Comparison of ENCODE assay signal across 28 cellular contexts in genomic region chr17:14712471-14713075, GRCh38.
DNase-seq lines count a peak whose midpoint lies in the region; ATAC-seq and TF ChIP-seq lines count a peak whose summit lies in the region.
"Had no signal": no experiment of that assay in that cellular context is flagged by ENCODE, and none has a peak within 500 bp of the region (broad histone marks: within the 10 kb centered on the region; RNA-seq: fewer than 3 reads in every experiment).

No MANE protein-coding gene starts in this region.

- POLR2A ChIA-PET in MCF 10A (lab: Yijun Ruan, JAX) (interaction anchor here (0.8 to 1.6 kb wide), 4 partner anchors 12 to 64 kb away, joined by 3 to 18 read pairs (median 4); no protein-coding TSS in a partner anchor), OCI-LY7 (lab: Charles Lee) (no interaction called here)

- H3K27ac Mint-ChIP-seq in MCF 10A (ENCODE audit: low read depth, unreplicated experiment), result peak overlapping the region; percentile 17
- H3K27ac Mint-ChIP-seq: activated CD8-positive, alpha-beta memory T cell treated with anti-CD3 and anti-CD28 coated beads, Interleukin-2, amount 10 ng/mL, durations not matched to agents 7 days and 5 days; activated naive CD4-positive, alpha-beta T cell treated with anti-CD3 and anti-CD28 coated beads, Interleukin-2, amount 10 ng/mL, durations not matched to agents 7 days and 5 days; dendritic cell treated with granulocyte-macrophage colony-stimulating factor and Interleukin-4, amounts not matched to agents 40 ng/mL and 50 ng/mL, for 4 days; H9; T-helper 2 cell treated with Interferon-gamma antibody and Interleukin-4, amounts not matched to agents 5 μg/mL and 100 μg/mL, for 36 hours; type B pancreatic cell had no signal

- H3K4me3 ChIP-seq in breast epithelium (no peak overlapping the region), OCI-LY7 (ENCODE audit: low read depth, low read length, poor library complexity, severe bottlenecking) (no peak overlapping the region), choroid plexus epithelial cell (ENCODE audit: low read depth, low read length) (no peak overlapping the region), H7 (ENCODE audit: insufficient read depth, low read depth, low read length) (no peak overlapping the region), left lung (no peak overlapping the region)
- H3K4me3 ChIP-seq: GM12878, skin epidermis had no signal

- CTCF ChIA-PET in MCF 10A (lab: Yijun Ruan, JAX) (interaction anchor here (1.1 kb wide), 1 partner anchor 25 kb away, joined by 3 read pairs; no protein-coding TSS in a partner anchor), OCI-LY7 (lab: Charles Lee; ENCODE audit: unreplicated experiment) (no interaction called here)

- H3K27ac ChIP-seq in breast epithelium (no peak overlapping the region), OCI-LY7 (ENCODE audit: low read depth, low read length, poor library complexity, severe bottlenecking) (no peak overlapping the region), left lung (peak overlapping the region in 1 of 2 donors; percentile 45)
- H3K27ac ChIP-seq: 22Rv1, neutrophil, skin epidermis had no signal

- DNase-seq in MCF 10A (ENCODE audit: unreplicated experiment) (peak; percentile 65), breast epithelium (ENCODE audit: low spot score in 2 of 2) (no peak), OCI-LY7 (ENCODE audit: low spot score) (no peak), choroid plexus epithelial cell (ENCODE audit: low read depth) (peak; percentile 40), NCI-H345 treated with DMSO at 0.1 percent for 48 hours (lab: John Stamatoyannopoulos, UW; ENCODE audit: unreplicated experiment) (no peak), HK-2 (ENCODE audit: unreplicated experiment) (no peak), H7 (no peak), left lung (no peak)
- DNase-seq: activated CD4-positive, alpha-beta T cell treated with anti-CD3 and anti-CD28 coated beads, Interleukin-2, amount 50 U/mL, for 1 hour; activated CD8-positive, alpha-beta memory T cell treated with anti-CD3 and anti-CD28 coated beads, Interleukin-2, amount 10 ng/mL, durations not matched to agents 7 days and 5 days; activated naive CD4-positive, alpha-beta T cell treated with anti-CD3 and anti-CD28 coated beads, Interleukin-2, amount 10 ng/mL, durations not matched to agents 7 days and 5 days; DMS79; foreskin melanocyte; H9; mesendoderm; NCI-H1436 treated with DMSO at 0.1 percent for 48 hours; NCI-H524; NK-92 treated with Interleukin-12 subunit alpha and Interleukin-12 subunit beta, amount 100 ng/mL, for 24 hours; RPMI8226; SK-N-SH; stimulated activated CD4-positive, alpha-beta T cell treated with anti-CD3 and anti-CD28 coated beads, Interleukin-1b, Interleukin-23, amount 100 ng/mL, for 48 hours had no signal

- H3K79me2 ChIP-seq in OCI-LY7 (ENCODE audit: insufficient read depth, low read depth, low read length), result no peaks in the 10 kb centered on the region

- H4K20me1 ChIP-seq in OCI-LY7 (ENCODE audit: insufficient read depth, low read length), result no peaks in the 10 kb centered on the region

- H3K36me3 ChIP-seq in breast epithelium (no peaks in the 10 kb centered on the region), OCI-LY7 (ENCODE audit: insufficient read depth, low read length) (no peaks in the 10 kb centered on the region), H7 (replicated peaks; ENCODE audit: control insufficient read depth, insufficient read depth, low read length) (no peaks in the 10 kb centered on the region), left lung (no peaks in the 10 kb centered on the region)
- H3K36me3 ChIP-seq: neutrophil had no signal

- peaks cover 14% of the 10 kb centered on the region for H3K4me1 Mint-ChIP-seq in MCF 10A (ENCODE audit: insufficient read depth, unreplicated experiment)
- H3K4me1 Mint-ChIP-seq: activated CD8-positive, alpha-beta memory T cell treated with anti-CD3 and anti-CD28 coated beads, Interleukin-2, amount 10 ng/mL, durations not matched to agents 7 days and 5 days; activated naive CD4-positive, alpha-beta T cell treated with anti-CD3 and anti-CD28 coated beads, Interleukin-2, amount 10 ng/mL, durations not matched to agents 7 days and 5 days; H9 had no signal

- H3K4me1 ChIP-seq in breast epithelium, result no peaks in the 10 kb centered on the region
- no peaks in the 10 kb centered on the region for H3K4me1 ChIP-seq in OCI-LY7 (ENCODE audit: insufficient read depth, low read length, poor library complexity, severe bottlenecking)
- peaks cover 0 to 12% of the 10 kb centered on the region in 2 donors for H3K4me1 ChIP-seq in left lung

- H3K9me3 ChIP-seq in breast epithelium (no peaks in the 10 kb centered on the region), OCI-LY7 (ENCODE audit: low read length) (no peaks in the 10 kb centered on the region), left lung (no peaks in the 10 kb centered on the region)
- H3K9me3 ChIP-seq: neutrophil, SK-N-SH had no signal

- H3K36me3 Mint-ChIP-seq in MCF 10A (ENCODE audit: insufficient read depth, unreplicated experiment), result no peaks in the 10 kb centered on the region
- H3K36me3 Mint-ChIP-seq: activated CD8-positive, alpha-beta memory T cell treated with anti-CD3 and anti-CD28 coated beads, Interleukin-2, amount 10 ng/mL, durations not matched to agents 7 days and 5 days; activated naive CD4-positive, alpha-beta T cell treated with anti-CD3 and anti-CD28 coated beads, Interleukin-2, amount 10 ng/mL, durations not matched to agents 7 days and 5 days; type B pancreatic cell had no signal

- no peak for ATAC-seq in left lung
- ATAC-seq: activated CD8-positive, alpha-beta memory T cell treated with anti-CD3 and anti-CD28 coated beads, Interleukin-2, amount 10 ng/mL, durations not matched to agents 7 days and 5 days; GM12878 had no signal

- H3K27me3 ChIP-seq in breast epithelium, result no peaks in the 10 kb centered on the region
- no peaks in the 10 kb centered on the region for H3K27me3 ChIP-seq in H7 (ENCODE audit: control insufficient read depth, insufficient read depth, low read length)
- no peaks in the 10 kb centered on the region for H3K27me3 ChIP-seq in left lung
- H3K27me3 ChIP-seq: neutrophil had no signal

- TF ChIP-seq POLR2A in breast epithelium (IDR thresholded peaks at IDR 0.05), result no peak

- TF ChIP-seq CTCF in MCF 10A (IDR thresholded peaks at IDR 0.05; ENCODE audit: unreplicated experiment), result no peak
- no peak for TF ChIP-seq CTCF in breast epithelium (IDR thresholded peaks at IDR 0.05)
- no peak for TF ChIP-seq CTCF in OCI-LY7 (conservative IDR thresholded peaks at IDR 0.05; ENCODE audit: low read length)
- TF ChIP-seq CTCF in choroid plexus epithelial cell (conservative IDR thresholded peaks at IDR 0.05; ENCODE audit: low read depth, low read length), result no peak
- no peak for TF ChIP-seq CTCF in left lung (IDR thresholded peaks at IDR 0.05)

- 0 out of 2 replicates have a peak, but pooled peaks cover 2% of the 10 kb centered on the region for H3K9me2 ChIP-seq in OCI-LY7 (ENCODE audit: insufficient read depth, low read length)

- no peak overlapping the region for H3K4me3 Mint-ChIP-seq in MCF 10A (ENCODE audit: unreplicated experiment)
- H3K4me3 Mint-ChIP-seq: activated CD8-positive, alpha-beta memory T cell treated with anti-CD3 and anti-CD28 coated beads, Interleukin-2, amount 10 ng/mL, durations not matched to agents 7 days and 5 days; activated naive CD4-positive, alpha-beta T cell treated with anti-CD3 and anti-CD28 coated beads, Interleukin-2, amount 10 ng/mL, durations not matched to agents 7 days and 5 days; dendritic cell treated with granulocyte-macrophage colony-stimulating factor and Interleukin-4, amounts not matched to agents 40 ng/mL and 50 ng/mL, for 4 days; H9; T-helper 2 cell treated with Interferon-gamma antibody and Interleukin-4, amounts not matched to agents 5 μg/mL and 100 μg/mL, for 36 hours; type B pancreatic cell had no signal

- H3K4me2 ChIP-seq in OCI-LY7 (ENCODE audit: low read length), result no peak overlapping the region
- H3K4me2 ChIP-seq: SK-N-SH had no signal

- intact Hi-C loops in MCF 10A (cut with micrococcal nuclease) (no loop called here), breast epithelium (cut with DNase I; ENCODE audit: low total_unique reads) (no loop called here), OCI-LY7 (cut with micrococcal nuclease; ENCODE audit: unreplicated experiment) (no loop called here), left lung (cut with DNase I) (no loop called here)

- H2AFZ ChIP-seq in OCI-LY7 (ENCODE audit: low read length), result peak overlapping the region; percentile 43; the same call in 1 of the 2 replicates

- H3K27me3 Mint-ChIP-seq in MCF 10A (ENCODE audit: insufficient read depth, unreplicated experiment), result no peaks in the 10 kb centered on the region
- H3K27me3 Mint-ChIP-seq: activated naive CD4-positive, alpha-beta T cell treated with anti-CD3 and anti-CD28 coated beads, Interleukin-2, amount 10 ng/mL, durations not matched to agents 7 days and 5 days; dendritic cell treated with granulocyte-macrophage colony-stimulating factor and Interleukin-4, amounts not matched to agents 40 ng/mL and 50 ng/mL, for 4 days; type B pancreatic cell had no signal

- BruUV-seq in MCF 10A (replicated peaks; lab: Mats Ljungman, UMichigan) (no TSS peak), OCI-LY7 (replicated peaks; lab: Mats Ljungman, UMichigan) (no TSS peak)

- H3K9me3 Mint-ChIP-seq in MCF 10A (ENCODE audit: unreplicated experiment), result no peaks in the 10 kb centered on the region
- H3K9me3 Mint-ChIP-seq: activated naive CD4-positive, alpha-beta T cell treated with anti-CD3 and anti-CD28 coated beads, Interleukin-2, amount 10 ng/mL, durations not matched to agents 7 days and 5 days; dendritic cell treated with granulocyte-macrophage colony-stimulating factor and Interleukin-4, amounts not matched to agents 40 ng/mL and 50 ng/mL, for 4 days; H9; T-helper 2 cell treated with Interferon-gamma antibody and Interleukin-4, amounts not matched to agents 5 μg/mL and 100 μg/mL, for 36 hours; type B pancreatic cell had no signal

Comparison
In these comparisons a context has a peak if more than half of its experiments do, and no peak if none do; other contexts are left out.
1. DNase-seq: peak in MCF 10A (single experiment) and choroid plexus epithelial cell (single experiment); none in breast epithelium (0 of 2), OCI-LY7 (single experiment), NCI-H345 treated with DMSO at 0.1 percent for 48 hours (single experiment), HK-2 (single experiment), H7 (single experiment) and left lung (0 of 2).